8 cellular contexts compared by ENCODE assay signal in the genomic region with DNA sequence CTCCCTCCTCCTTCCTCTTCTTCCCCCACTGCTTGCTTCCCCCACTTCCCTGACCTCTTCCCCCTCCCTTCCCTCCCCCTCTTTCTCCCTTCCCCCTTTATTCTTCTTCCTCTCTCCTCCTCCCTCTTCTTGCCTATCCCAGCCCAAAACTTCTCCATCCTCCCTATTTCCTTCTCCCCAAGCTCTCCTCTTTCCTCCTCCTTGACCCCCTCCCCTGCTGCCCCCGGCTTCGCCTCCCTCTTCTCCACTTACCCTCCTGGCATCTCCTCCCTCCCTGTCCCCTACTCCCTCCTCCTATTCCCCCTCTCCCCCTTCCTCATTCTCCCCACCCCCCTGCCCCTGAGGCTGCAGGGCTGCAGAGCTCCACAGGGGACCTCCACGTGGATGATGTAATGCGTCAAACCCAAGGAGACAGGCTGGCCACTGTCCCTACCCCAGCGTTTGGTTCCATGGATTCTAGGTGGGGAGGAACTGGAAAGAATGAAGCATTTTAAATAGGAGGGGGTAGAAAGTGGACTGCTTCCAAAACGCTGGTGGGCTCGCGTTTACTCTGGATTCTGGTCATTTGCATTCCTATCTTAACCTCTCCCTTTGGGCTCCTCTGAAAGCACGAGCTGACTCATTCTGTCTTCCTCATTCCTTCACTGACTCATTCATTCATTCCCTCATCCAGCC. TPM values are rescaled to one million over a fixed set of nuclear protein-coding genes. Genes with fewer than 3 reads are reported as not detected.
DNase-seq lines count a peak whose midpoint lies in the region; ATAC-seq, FAIRE-seq and TF ChIP-seq lines count a peak whose summit lies in the region.

No MANE protein-coding gene starts in this region.

- in situ Hi-C loops in K562 (cut with MboI): no loop called here

- DNase-seq in ELF-1 (ENCODE audit: low read depth, low spot score) (peak; percentile 87), LHCN-M2 (ENCODE audit: low read depth) (peak; percentile 87), K562 (ENCODE audit: extremely low read depth in 1 of 4, low spot score in 3 of 4) (peak; percentile 74 to 81 (median 78)), kidney epithelial cell (ENCODE audit: low read depth) (peak; percentile 95), tibial nerve (ENCODE audit: low spot score in 2 of 2) (no peak)
- DNase-seq in NK-92 treated with Interleukin-12 subunit alpha and Interleukin-12 subunit beta, amount 100 ng/mL, for 24 hours (lab: John Stamatoyannopoulos, UW): no peak

- no peaks in the 10 kb centered on the region for H3K9me1 ChIP-seq in K562 (ENCODE audit: control insufficient read depth, insufficient read depth, low read length)

- H3K4me3 ChIP-seq in K562 (peak overlapping the region; percentile 57), kidney epithelial cell (ENCODE audit: low read depth, low read length) (peak overlapping the region; percentile 6), tibial nerve (peak overlapping the region in 1 of 4 donors; percentile 85)

- H3K27me3 ChIP-seq in K562 (ENCODE audit: control insufficient read depth in 2 of 2, insufficient read depth in 2 of 2, low read length in 2 of 2): no peaks in the 10 kb centered on the region
- no peaks in the 10 kb centered on the region for H3K27me3 ChIP-seq in kidney epithelial cell (ENCODE audit: control insufficient read depth, insufficient read depth, low read length)
- H3K27me3 ChIP-seq in tibial nerve: no peaks in the 10 kb centered on the region

- CTCF ChIA-PET in K562 (lab: Yijun Ruan, JAX; ENCODE audit: low intra/inter-chr PET ratio): interaction anchor here (0.6 to 6.3 kb wide), 2 partner anchors 98 to 107 kb away, joined by 3 to 120 read pairs; no protein-coding TSS in a partner anchor

- H3K4me1 ChIP-seq in K562 (replicated peaks in 1 of 2; ENCODE audit: control insufficient read depth in 2 of 2, insufficient read depth in 2 of 2, low read length in 2 of 2) (peaks cover 19 to 31% of the 10 kb centered on the region in 2 experiments; a peak in 4 of 5 replicates), tibial nerve (peaks cover 0 to 56% (median 27%) of the 10 kb centered on the region in 4 donors)

- H3K79me2 ChIP-seq in K562 (ENCODE audit: control insufficient read depth, insufficient read depth, low read length): peaks cover 31% of the 10 kb centered on the region

- H3K36me3 ChIP-seq in K562 (ENCODE audit: control insufficient read depth, insufficient read depth, low read length) (peaks cover 24% of the 10 kb centered on the region; the same call in 2 of the 3 replicates), kidney epithelial cell (ENCODE audit: control insufficient read depth, insufficient read depth, low read length) (peaks cover 1% of the 10 kb centered on the region), tibial nerve (no peaks in the 10 kb centered on the region)

- ATAC-seq in K562 (peak; percentile 75), GM18861 (IDR thresholded peaks at IDR 0.05; ENCODE audit: unreplicated experiment) (no peak), GM21619 (IDR thresholded peaks at IDR 0.05; ENCODE audit: unreplicated experiment) (no peak)

- no peaks in the 10 kb centered on the region; the same call in none of the 2 replicates for H4K20me1 ChIP-seq in K562 (replicated peaks; ENCODE audit: control insufficient read depth, insufficient read depth, low read length)

- TF ChIP-seq CTCF in K562 (IDR thresholded peaks at IDR 0.05 in 2 of 3, conservative IDR thresholded peaks at IDR 0.05 in 1 of 3; ENCODE audit: insufficient read depth in 2 of 3, low read depth in 1 of 3, low read length in 3 of 3): peak in 1 of 3 experiments; percentile 15; a peak in 1 of 6 replicates
- no peak for TF ChIP-seq CTCF in kidney epithelial cell (IDR thresholded peaks at IDR 0.05; ENCODE audit: insufficient read depth, low read length, poor library complexity, severe bottlenecking)
- TF ChIP-seq CTCF in tibial nerve (IDR thresholded peaks at IDR 0.05): peak in 1 of 5 experiments; percentile 34

- peak; percentile 29 for FAIRE-seq in K562 (lab: Jason Lieb, UNC)

- H2AFZ ChIP-seq in K562 (ENCODE audit: low read depth, low read length): peak overlapping the region; percentile 94

- H3K9me3 ChIP-seq in K562 (replicated peaks; ENCODE audit: control insufficient read depth, insufficient read depth, low read depth, low read length) (no peaks in the 10 kb centered on the region), tibial nerve (no peaks in the 10 kb centered on the region)

- TF ChIP-seq RAD21 in K562 (CRISPR knock-in tag; conservative IDR thresholded peaks at IDR 0.05 in 1 of 2, IDR thresholded peaks at IDR 0.05 in 1 of 2): peak in 1 of 2 experiments; percentile 6; a peak in 1 of 4 replicates

- 2% methylated on average over 6 of the region's 9 CpGs for WGBS in K562 (ENCODE audit: insufficient coverage, low coverage, missing lambda C conversion rate)
- WGBS in tibial nerve, 2 donors: 6 to 8% methylated on average over 9 of the region's 9 CpGs

- intact Hi-C loops in K562 (cut with micrococcal nuclease): loop anchor here (1.0 to 5.0 kb wide), 3 partner anchors 24 to 107 kb away; no protein-coding TSS in a partner anchor

- no peak for TF ChIP-seq POLR2A in K562 (conservative IDR thresholded peaks at IDR 0.05)
- TF ChIP-seq POLR2A in tibial nerve (IDR thresholded peaks at IDR 0.05): no peak

- peak overlapping the region; percentile 81 for H3K4me2 ChIP-seq in K562 (ENCODE audit: insufficient read depth, low read length)

- POLR2A ChIA-PET in K562 (lab: Yijun Ruan, JAX): interaction anchor here (0.6 to 1.4 kb wide), 6 partner anchors 10 to 436 kb away, joined by 3 to 4 read pairs (median 3); no protein-coding TSS in a partner anchor

- BruUV-seq in K562 (replicated peaks; lab: Mats Ljungman, UMichigan): no TSS peak

- H3K27ac ChIP-seq in K562 (ENCODE audit: extremely low read depth, low read depth, low read length) (peak overlapping the region; percentile 68), tibial nerve (peak overlapping the region in 3 of 4 donors; percentile 6 to 88 (median 88))

- H3K9ac ChIP-seq in K562 (ENCODE audit: insufficient read depth in 1 of 2, low read depth in 2 of 2, low read length in 2 of 2): peak overlapping the region; percentile 22 to 61; a peak in 3 of 4 replicates

- no peak for TF ChIP-seq EP300 in K562 (IDR thresholded peaks at IDR 0.05; ENCODE audit: low read length)
- no peak for TF ChIP-seq EP300 in tibial nerve (IDR thresholded peaks at IDR 0.05)

TF ChIP-seq in K562, 482 proteins besides CTCF, POLR2A, EP300 and RAD21 (continues in another document):
- peak in 1 of 2 experiments; percentile 80; a peak in 1 of 4 replicates for TF ChIP-seq KDM1A (IDR thresholded peaks at IDR 0.05)
- TF ChIP-seq CCAR2 (IDR thresholded peaks at IDR 0.05; ENCODE audit: low read depth, low read length): no peak
- TF ChIP-seq CBFA2T3 (IDR thresholded peaks at IDR 0.05): 0 out of 2 replicates have a peak, but pooled peaks have one; percentile 1

RNA-seq across cellular contexts. Expression of a gene that starts 0.7 kb away (rescaled TPM):
- total RNA-seq in LHCN-M2 (2014; rRNA removed) (85.8 and 92.1 TPM in 2 replicates), K562 (2014; rRNA removed) (117 and 145 TPM in 2 replicates), K562 (2014; rRNA removed; fragmentation: Illumina TruSeq; extraction: Trizol) (49.5 and 60.5 TPM in 2 replicates), K562 (2015; rRNA removed; fragmentation: Illumina TruSeq; extraction: Trizol) (71.8 and 72.5 TPM in 2 replicates), K562 (2021) (185 and 186 TPM in 2 replicates), kidney epithelial cell (210 TPM in 2 replicates), tibial nerve (10 to 100 TPM; 29.9 to 84.9 (median 52.6) TPM)
- 232 TPM for polyA plus RNA-seq in LHCN-M2 (2012)
- total RNA-seq in K562 (2011; cell fraction: chromatin; rRNA removed; ENCODE audit: low replicate concordance): 27.5 and 42.5 TPM in 2 replicates
- 32.2 and 34.5 TPM in 2 replicates for total RNA-seq in K562 (2011; cell fraction: nucleolus; rRNA removed)
- 35.0 and 39.8 TPM in 2 replicates for total RNA-seq in K562 (2011; cell fraction: nucleoplasm; rRNA removed)
- polyA plus RNA-seq in K562 (2011; rRNA removed) (33.9 and 39.4 TPM in 2 replicates), K562 (2014; fragmentation: Illumina TruSeq; extraction: Trizol) (161 TPM in 2 replicates), K562 (2014; fragmentation: Nextera tagmentation; extraction: Ambion mirVana) (10 to 100 TPM; 27.7 to 33.4 TPM), K562 (2014; rRNA removed) (91.2 and 100 TPM in 2 replicates)
- 54.4 and 79.1 TPM in 2 replicates for polyA plus RNA-seq in K562 (2011; cell fraction: cytosol; rRNA removed)
- 33.5 and 46.0 TPM in 2 replicates for polyA plus RNA-seq in K562 (2011; cell fraction: nucleus; rRNA removed)
- 111 and 131 TPM in 2 replicates for polyA plus RNA-seq in K562 (2012)
- polyA minus RNA-seq in K562 (2011; rRNA and poly(A)+ RNA removed): 21.2 and 25.2 TPM in 2 replicates
- 32.1 and 32.6 TPM in 2 replicates for polyA minus RNA-seq in K562 (2011; cell fraction: cytosol; rRNA and poly(A)+ RNA removed)
- 15.1 and 19.7 TPM in 2 replicates for polyA minus RNA-seq in K562 (2011; cell fraction: nucleus; rRNA and poly(A)+ RNA removed)

RNA-seq across cellular contexts. Expression of a gene that starts 29.7 kb away (rescaled TPM):
- total RNA-seq in LHCN-M2 (2014; rRNA removed) (40.7 and 45.5 TPM in 2 replicates), K562 (2014; rRNA removed) (30.6 and 40.4 TPM in 2 replicates), K562 (2014; rRNA removed; fragmentation: Illumina TruSeq; extraction: Trizol) (15.5 and 16.6 TPM in 2 replicates), K562 (2015; rRNA removed; fragmentation: Illumina TruSeq; extraction: Trizol) (18.5 and 21.1 TPM in 2 replicates), K562 (2021) (48.6 and 51.2 TPM in 2 replicates), kidney epithelial cell (78.5 and 105 TPM in 2 replicates), tibial nerve (10 to 100 TPM; 60.1 to 75.3 (median 66.0) TPM)
- polyA plus RNA-seq in LHCN-M2 (2012): 21.0 TPM
- total RNA-seq in K562 (2011; cell fraction: chromatin; rRNA removed; ENCODE audit: low replicate concordance): 52.2 and 130 TPM in 2 replicates
- total RNA-seq in K562 (2011; cell fraction: nucleolus; rRNA removed): 84.1 and 104 TPM in 2 replicates
- total RNA-seq in K562 (2011; cell fraction: nucleoplasm; rRNA removed): 79.9 and 86.4 TPM in 2 replicates
- polyA plus RNA-seq in K562 (2011; rRNA removed) (25.6 and 34.8 TPM in 2 replicates), K562 (2014; fragmentation: Illumina TruSeq; extraction: Trizol) (16.5 and 20.7 TPM in 2 replicates), K562 (2014; fragmentation: Nextera tagmentation; extraction: Ambion mirVana) (1 to 10 TPM; 2.1 to 2.5 TPM), K562 (2014; rRNA removed) (25.4 and 30.1 TPM in 2 replicates)
- 33.1 and 49.1 TPM in 2 replicates for polyA plus RNA-seq in K562 (2011; cell fraction: cytosol; rRNA removed)
- 59.7 and 85.8 TPM in 2 replicates for polyA plus RNA-seq in K562 (2011; cell fraction: nucleus; rRNA removed)
- polyA plus RNA-seq in K562 (2012): 22.4 and 33.6 TPM in 2 replicates
- polyA minus RNA-seq in K562 (2011; rRNA and poly(A)+ RNA removed): 31.9 and 39.3 TPM in 2 replicates
- polyA minus RNA-seq in K562 (2011; cell fraction: cytosol; rRNA and poly(A)+ RNA removed): 43.7 and 62.8 TPM in 2 replicates
- polyA minus RNA-seq in K562 (2011; cell fraction: nucleus; rRNA and poly(A)+ RNA removed): 33.7 and 40.1 TPM in 2 replicates

Comparison
In these comparisons a context has a peak if more than half of its experiments do, and no peak if none do; other contexts are left out.
1. DNase-seq: peak in ELF-1 (single experiment), LHCN-M2 (single experiment), K562 (4 of 4) and kidney epithelial cell (single experiment); none in tibial nerve (0 of 2) and NK-92 treated with Interleukin-12 subunit alpha and Interleukin-12 subunit beta, amount 100 ng/mL, for 24 hours (single experiment).